In genomic region chr6:156985309-156985708, GRCh38 we compare ENCODE assay signal across 1 cellular context.
TF ChIP-seq lines count a peak whose summit lies in the region.

No MANE protein-coding gene starts in this region.

TF ChIP-seq in GM23338, 12 proteins besides CTCF, POLR2A, EP300 and RAD21 (continued from another document):
- TF ChIP-seq, protein P1, sequence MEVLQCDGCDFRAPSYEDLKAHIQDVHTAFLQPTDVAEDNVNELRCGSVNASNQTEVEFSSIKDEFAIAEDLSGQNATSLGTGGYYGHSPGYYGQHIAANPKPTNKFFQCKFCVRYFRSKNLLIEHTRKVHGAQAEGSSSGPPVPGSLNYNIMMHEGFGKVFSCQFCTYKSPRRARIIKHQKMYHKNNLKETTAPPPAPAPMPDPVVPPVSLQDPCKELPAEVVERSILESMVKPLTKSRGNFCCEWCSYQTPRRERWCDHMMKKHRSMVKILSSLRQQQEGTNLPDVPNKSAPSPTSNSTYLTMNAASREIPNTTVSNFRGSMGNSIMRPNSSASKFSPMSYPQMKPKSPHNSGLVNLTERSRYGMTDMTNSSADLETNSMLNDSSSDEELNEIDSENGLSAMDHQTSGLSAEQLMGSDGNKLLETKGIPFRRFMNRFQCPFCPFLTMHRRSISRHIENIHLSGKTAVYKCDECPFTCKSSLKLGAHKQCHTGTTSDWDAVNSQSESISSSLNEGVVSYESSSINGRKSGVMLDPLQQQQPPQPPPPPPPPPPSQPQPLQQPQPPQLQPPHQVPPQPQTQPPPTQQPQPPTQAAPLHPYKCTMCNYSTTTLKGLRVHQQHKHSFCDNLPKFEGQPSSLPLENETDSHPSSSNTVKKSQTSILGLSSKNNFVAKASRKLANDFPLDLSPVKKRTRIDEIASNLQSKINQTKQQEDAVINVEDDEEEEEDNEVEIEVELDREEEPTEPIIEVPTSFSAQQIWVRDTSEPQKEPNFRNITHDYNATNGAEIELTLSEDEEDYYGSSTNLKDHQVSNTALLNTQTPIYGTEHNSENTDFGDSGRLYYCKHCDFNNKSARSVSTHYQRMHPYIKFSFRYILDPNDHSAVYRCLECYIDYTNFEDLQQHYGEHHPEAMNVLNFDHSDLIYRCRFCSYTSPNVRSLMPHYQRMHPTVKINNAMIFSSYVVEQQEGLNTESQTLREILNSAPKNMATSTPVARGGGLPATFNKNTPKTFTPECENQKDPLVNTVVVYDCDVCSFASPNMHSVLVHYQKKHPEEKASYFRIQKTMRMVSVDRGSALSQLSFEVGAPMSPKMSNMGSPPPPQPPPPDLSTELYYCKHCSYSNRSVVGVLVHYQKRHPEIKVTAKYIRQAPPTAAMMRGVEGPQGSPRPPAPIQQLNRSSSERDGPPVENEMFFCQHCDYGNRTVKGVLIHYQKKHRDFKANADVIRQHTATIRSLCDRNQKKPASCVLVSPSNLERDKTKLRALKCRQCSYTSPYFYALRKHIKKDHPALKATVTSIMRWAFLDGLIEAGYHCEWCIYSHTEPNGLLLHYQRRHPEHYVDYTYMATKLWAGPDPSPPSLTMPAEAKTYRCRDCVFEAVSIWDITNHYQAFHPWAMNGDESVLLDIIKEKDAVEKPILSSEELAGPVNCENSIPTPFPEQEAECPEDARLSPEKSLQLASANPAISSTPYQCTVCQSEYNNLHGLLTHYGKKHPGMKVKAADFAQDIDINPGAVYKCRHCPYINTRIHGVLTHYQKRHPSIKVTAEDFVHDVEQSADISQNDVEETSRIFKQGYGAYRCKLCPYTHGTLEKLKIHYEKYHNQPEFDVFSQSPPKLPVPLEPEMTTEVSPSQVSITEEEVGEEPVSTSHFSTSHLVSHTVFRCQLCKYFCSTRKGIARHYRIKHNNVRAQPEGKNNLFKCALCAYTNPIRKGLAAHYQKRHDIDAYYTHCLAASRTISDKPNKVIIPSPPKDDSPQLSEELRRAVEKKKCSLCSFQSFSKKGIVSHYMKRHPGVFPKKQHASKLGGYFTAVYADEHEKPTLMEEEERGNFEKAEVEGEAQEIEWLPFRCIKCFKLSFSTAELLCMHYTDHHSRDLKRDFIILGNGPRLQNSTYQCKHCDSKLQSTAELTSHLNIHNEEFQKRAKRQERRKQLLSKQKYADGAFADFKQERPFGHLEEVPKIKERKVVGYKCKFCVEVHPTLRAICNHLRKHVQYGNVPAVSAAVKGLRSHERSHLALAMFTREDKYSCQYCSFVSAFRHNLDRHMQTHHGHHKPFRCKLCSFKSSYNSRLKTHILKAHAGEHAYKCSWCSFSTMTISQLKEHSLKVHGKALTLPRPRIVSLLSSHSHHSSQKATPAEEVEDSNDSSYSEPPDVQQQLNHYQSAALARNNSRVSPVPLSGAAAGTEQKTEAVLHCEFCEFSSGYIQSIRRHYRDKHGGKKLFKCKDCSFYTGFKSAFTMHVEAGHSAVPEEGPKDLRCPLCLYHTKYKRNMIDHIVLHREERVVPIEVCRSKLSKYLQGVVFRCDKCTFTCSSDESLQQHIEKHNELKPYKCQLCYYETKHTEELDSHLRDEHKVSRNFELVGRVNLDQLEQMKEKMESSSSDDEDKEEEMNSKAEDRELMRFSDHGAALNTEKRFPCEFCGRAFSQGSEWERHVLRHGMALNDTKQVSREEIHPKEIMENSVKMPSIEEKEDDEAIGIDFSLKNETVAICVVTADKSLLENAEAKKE (CRISPR knock-in tag; IDR thresholded peaks at IDR 0.05) = no peak
- TF ChIP-seq EZH2phosphoT487 (IDR thresholded peaks at IDR 0.05; ENCODE audit: unreplicated experiment) (no peak), EZH2 (IDR thresholded peaks at IDR 0.05; ENCODE audit: low read depth, unreplicated experiment) (no peak), ZNF114 (CRISPR knock-in tag; IDR thresholded peaks at IDR 0.05) (no peak), NANOG (IDR thresholded peaks at IDR 0.05; ENCODE audit: borderline replicate concordance) (no peak), POLR2AphosphoS5 (IDR thresholded peaks at IDR 0.05; ENCODE audit: low read depth) (no peak)
